Comparison of ENCODE assay signal across 31 cellular contexts in genomic region chr1:227374846-227375245, GRCh38.
"Had no signal": no experiment of that assay in that cellular context is flagged by ENCODE, and none has a peak within 500 bp of the region (broad histone marks: within the 10 kb centered on the region; RNA-seq: fewer than 3 reads in every experiment).

No MANE protein-coding gene starts in this region.

- H3K9me3 Mint-ChIP-seq: activated CD4-positive, alpha-beta memory T cell treated with anti-CD3 and anti-CD28 coated beads for 36 hours; activated CD4-positive, alpha-beta T cell treated with anti-CD3 and anti-CD28 coated beads, Interleukin-2, amount 10 ng/mL, durations not matched to agents 24 days and 14 days; activated CD8-positive, alpha-beta T cell treated with anti-CD3 and anti-CD28 coated beads for 36 hours; activated naive CD4-positive, alpha-beta T cell treated with anti-CD3 and anti-CD28 coated beads, Interleukin-2, amount 10 ng/mL, durations not matched to agents 7 days and 5 days; activated naive CD4-positive, alpha-beta T cell treated with anti-CD3 and anti-CD28 coated beads, Interleukin-2, amount 50 U/mL, for 24 hours; activated naive CD8-positive, alpha-beta T cell treated with anti-CD3 and anti-CD28 coated beads, Interleukin-2, amount 50 U/mL, for 24 hours; activated T-helper 2 cell treated with anti-CD3 and anti-CD28 coated beads, Interferon-gamma antibody, Interleukin-2, Interleukin-4, amounts not matched to agents 10 μg/mL and 5 μg/mL and 100 μg/mL, durations not matched to agents 14 hours and 24 hours and 36 hours; central memory CD8-positive, alpha-beta T cell; T-cell; T-helper 2 cell treated with Interferon-gamma antibody and Interleukin-4, amounts not matched to agents 5 μg/mL and 100 μg/mL, for 36 hours had no signal

- H3K4me1 ChIP-seq: ascending aorta had no signal

- H3K36me3 Mint-ChIP-seq: activated CD4-positive, alpha-beta memory T cell treated with anti-CD3 and anti-CD28 coated beads for 36 hours; activated naive CD4-positive, alpha-beta T cell treated with anti-CD3 and anti-CD28 coated beads, Interleukin-2, amount 10 ng/mL, durations not matched to agents 7 days and 5 days; activated naive CD4-positive, alpha-beta T cell treated with anti-CD3 and anti-CD28 coated beads, Interleukin-2, amount 50 U/mL, for 24 hours; activated naive CD8-positive, alpha-beta T cell; activated naive CD8-positive, alpha-beta T cell treated with anti-CD3 and anti-CD28 coated beads, Interleukin-2, amount 10 ng/mL, durations not matched to agents 7 days and 5 days; brain; T-cell had no signal

- ATAC-seq: activated CD8-positive, alpha-beta T cell treated with anti-CD3 and anti-CD28 coated beads for 36 hours; activated naive CD8-positive, alpha-beta T cell treated with anti-CD3 and anti-CD28 coated beads, Interleukin-2, amount 50 U/mL, for 24 hours; activated T-cell treated with anti-CD3 and anti-CD28 coated beads, Interleukin-2, amount 50 U/mL, for 4 hours; T-cell had no signal

- H3K4me3 Mint-ChIP-seq: activated CD4-positive, alpha-beta memory T cell treated with anti-CD3 and anti-CD28 coated beads for 36 hours; activated CD4-positive, alpha-beta T cell treated with anti-CD3 and anti-CD28 coated beads, Interleukin-2, amount 10 ng/mL, durations not matched to agents 24 days and 14 days; activated CD8-positive, alpha-beta T cell treated with anti-CD3 and anti-CD28 coated beads for 36 hours; activated naive CD4-positive, alpha-beta T cell treated with anti-CD3 and anti-CD28 coated beads, Interleukin-2, amount 10 ng/mL, durations not matched to agents 7 days and 5 days; activated naive CD4-positive, alpha-beta T cell treated with anti-CD3 and anti-CD28 coated beads, Interleukin-2, amount 50 U/mL, for 24 hours; activated naive CD8-positive, alpha-beta T cell; activated naive CD8-positive, alpha-beta T cell treated with anti-CD3 and anti-CD28 coated beads, Interleukin-2, amount 10 ng/mL, durations not matched to agents 7 days and 5 days; activated naive CD8-positive, alpha-beta T cell treated with anti-CD3 and anti-CD28 coated beads, Interleukin-2, amount 50 U/mL, for 24 hours; activated T-cell treated with anti-CD3 and anti-CD28 coated beads, Interleukin-2, amount 50 U/mL, for 4 hours; brain; central memory CD8-positive, alpha-beta T cell; T-cell; T-helper 2 cell treated with Interferon-gamma antibody and Interleukin-4, amounts not matched to agents 5 μg/mL and 100 μg/mL, for 36 hours had no signal

- DNase-seq: activated CD4-positive, alpha-beta memory T cell treated with anti-CD3 and anti-CD28 coated beads for 36 hours; activated CD4-positive, alpha-beta T cell treated with anti-CD3 and anti-CD28 coated beads for 4 hours; activated CD4-positive, alpha-beta T cell treated with anti-CD3 and anti-CD28 coated beads, Interleukin-2, amount 10 ng/mL, durations not matched to agents 24 days and 14 days; activated CD4-positive, alpha-beta T cell treated with anti-CD3 and anti-CD28 coated beads, Interleukin-2, amount 50 U/mL, for 1 hour; activated CD4-positive, alpha-beta T cell treated with anti-CD3 and anti-CD28 coated beads, Interleukin-2, amount 50 U/mL, for 4 hours; activated CD4-positive, CD25-positive, alpha-beta regulatory T cell treated with anti-CD3 and anti-CD28 coated beads, Interleukin-2, amount 50 U/mL, for 72 hours; activated CD8-positive, alpha-beta memory T cell treated with anti-CD3 and anti-CD28 coated beads, Interleukin-2, amount 50 U/mL, for 4 hours; activated CD8-positive, alpha-beta T cell treated with anti-CD3 and anti-CD28 coated beads for 36 hours; activated effector memory CD4-positive, alpha-beta T cell treated with Interleukin-2 at 50 U/mL for 16 hours; activated gamma-delta T cell; activated naive CD4-positive, alpha-beta T cell treated with anti-CD3 and anti-CD28 coated beads, Interleukin-2, amount 10 ng/mL, durations not matched to agents 7 days and 5 days; activated naive CD4-positive, alpha-beta T cell treated with Interleukin-2 at 50 U/mL for 16 hours; activated naive CD8-positive, alpha-beta T cell treated with anti-CD3 and anti-CD28 coated beads, Interleukin-2, amount 10 ng/mL, durations not matched to agents 7 days and 5 days; activated naive CD8-positive, alpha-beta T cell treated with anti-CD3 and anti-CD28 coated beads, Interleukin-2, amount 50 U/mL, for 24 hours; activated T-cell treated with anti-CD3 and anti-CD28 coated beads for 4 hours; activated T-cell treated with anti-CD3 and anti-CD28 coated beads, Interleukin-2, amount 50 U/mL, for 1 hour; activated T-cell treated with anti-CD3 and anti-CD28 coated beads, Interleukin-2, amount 50 U/mL, for 4 hours; amygdala; anterior cingulate cortex; caudate nucleus; T-cell; T-helper 2 cell; T-helper 9 cell had no signal

- H3K4me1 Mint-ChIP-seq: activated CD4-positive, alpha-beta T cell treated with anti-CD3 and anti-CD28 coated beads, Interleukin-2, amount 10 ng/mL, durations not matched to agents 24 days and 14 days; activated naive CD4-positive, alpha-beta T cell treated with anti-CD3 and anti-CD28 coated beads, Interleukin-2, amount 10 ng/mL, durations not matched to agents 7 days and 5 days; activated naive CD4-positive, alpha-beta T cell treated with anti-CD3 and anti-CD28 coated beads, Interleukin-2, amount 50 U/mL, for 24 hours; activated naive CD8-positive, alpha-beta T cell treated with anti-CD3 and anti-CD28 coated beads, Interleukin-2, amount 10 ng/mL, durations not matched to agents 7 days and 5 days; activated naive CD8-positive, alpha-beta T cell treated with anti-CD3 and anti-CD28 coated beads, Interleukin-2, amount 50 U/mL, for 24 hours; central memory CD8-positive, alpha-beta T cell; T-cell had no signal

- H3K27me3 ChIP-seq: ascending aorta, cardiac muscle cell had no signal

- H3K4me3 ChIP-seq: ascending aorta, cardiac muscle cell had no signal

- H3K27ac Mint-ChIP-seq: activated CD4-positive, alpha-beta memory T cell treated with anti-CD3 and anti-CD28 coated beads for 36 hours; activated CD4-positive, alpha-beta T cell treated with anti-CD3 and anti-CD28 coated beads, Interleukin-2, amount 10 ng/mL, durations not matched to agents 24 days and 14 days; activated CD8-positive, alpha-beta T cell treated with anti-CD3 and anti-CD28 coated beads for 36 hours; activated naive CD4-positive, alpha-beta T cell treated with anti-CD3 and anti-CD28 coated beads, Interleukin-2, amount 10 ng/mL, durations not matched to agents 7 days and 5 days; activated naive CD4-positive, alpha-beta T cell treated with anti-CD3 and anti-CD28 coated beads, Interleukin-2, amount 50 U/mL, for 24 hours; activated naive CD8-positive, alpha-beta T cell; activated naive CD8-positive, alpha-beta T cell treated with anti-CD3 and anti-CD28 coated beads, Interleukin-2, amount 10 ng/mL, durations not matched to agents 7 days and 5 days; activated naive CD8-positive, alpha-beta T cell treated with anti-CD3 and anti-CD28 coated beads, Interleukin-2, amount 50 U/mL, for 24 hours; activated T-helper 2 cell treated with anti-CD3 and anti-CD28 coated beads, Interferon-gamma antibody, Interleukin-2, Interleukin-4, amounts not matched to agents 10 μg/mL and 5 μg/mL and 100 μg/mL, durations not matched to agents 14 hours and 24 hours and 36 hours; brain; T-cell; T-helper 2 cell treated with Interferon-gamma antibody and Interleukin-4, amounts not matched to agents 5 μg/mL and 100 μg/mL, for 36 hours had no signal

- H3K9me3 ChIP-seq: ascending aorta had no signal

- H3K36me3 ChIP-seq: ascending aorta, cardiac muscle cell had no signal
